Comparison of ENCODE assay signal across 10 cellular contexts in the genomic region with DNA sequence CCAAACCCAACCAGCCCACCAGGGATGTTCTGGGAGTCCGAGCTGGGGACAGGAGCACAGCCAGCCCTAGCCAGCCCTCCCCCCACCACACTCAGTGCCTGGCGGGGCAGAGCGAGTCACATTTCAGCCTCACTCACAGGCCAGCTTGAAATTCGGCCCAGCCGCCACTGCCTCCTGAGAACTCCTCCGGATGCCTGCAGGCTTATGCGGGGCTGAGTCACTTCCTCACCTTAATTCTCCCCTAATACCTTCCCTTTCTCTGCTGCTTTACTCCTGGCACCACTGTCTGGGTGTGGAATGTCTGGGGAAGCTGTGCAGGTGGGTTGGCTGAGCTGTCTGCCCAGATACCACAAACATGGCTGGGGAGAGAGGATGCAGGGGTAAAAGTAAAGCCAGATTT. TPM values are rescaled to one million over a fixed set of nuclear protein-coding genes. Genes with fewer than 3 reads are reported as not detected.
DNase-seq lines count a peak whose midpoint lies in the region; ATAC-seq, FAIRE-seq and TF ChIP-seq lines count a peak whose summit lies in the region.
"Had no signal": no experiment of that assay in that cellular context is flagged by ENCODE, and none has a peak within 500 bp of the region (broad histone marks: within the 10 kb centered on the region; RNA-seq: fewer than 3 reads in every experiment).

No MANE protein-coding gene starts in this region.

- intact Hi-C loops in HepG2 (cut with micrococcal nuclease; ENCODE audit: unreplicated experiment), result no loop called here
- intact Hi-C loops in right lobe of liver (cut with DNase I), result no loop called here

- TF ChIP-seq RAD21 in HepG2 (CRISPR knock-in tag; IDR thresholded peaks at IDR 0.05), result no peak

- POLR2A ChIA-PET in HepG2 (lab: Yijun Ruan, JAX), result interaction anchor here (1.3 kb wide), 1 partner anchor 22 kb away, joined by 3 read pairs; no protein-coding TSS in a partner anchor

- H3K4me3 ChIP-seq in HepG2 (replicated peaks in 1 of 3; ENCODE audit: insufficient read depth in 1 of 3, low read depth in 2 of 3, low read length in 3 of 3) (peak overlapping the region; percentile 27 to 44 (median 36); a peak in 5 of 6 replicates), right lobe of liver (no peak overlapping the region), adipocyte (ENCODE audit: low read length) (no peak overlapping the region), iPS-18a (ENCODE audit: low read length) (peak overlapping the region; percentile 18)

- TF ChIP-seq CTCF in HepG2 (CRISPR knock-in tag; IDR thresholded peaks at IDR 0.05), result no peak
- no peak for TF ChIP-seq CTCF in right lobe of liver (IDR thresholded peaks at IDR 0.05)

- BruUV-seq in HepG2 (replicated peaks; lab: Mats Ljungman, UMichigan), result no TSS peak

- CTCF ChIA-PET in HepG2 (lab: Yijun Ruan, JAX; ENCODE audit: low intra/inter-chr PET ratio, low total read pairs), result no interaction called here

- TF ChIP-seq EP300 in HepG2 (IDR thresholded peaks at IDR 0.05; ENCODE audit: low read depth in 2 of 2, low read length in 2 of 2) (no peak), HepG2 (CRISPR knock-in tag; IDR thresholded peaks at IDR 0.05; ENCODE audit: borderline replicate concordance) (no peak)

- H3K4me1 ChIP-seq in HepG2 (ENCODE audit: insufficient read depth, low read length) (peaks cover 51% of the 10 kb centered on the region), right lobe of liver (peaks cover 0 to 3% (median 0%) of the 10 kb centered on the region in 4 donors), adipocyte (ENCODE audit: control insufficient read depth, insufficient read depth, low read length) (no peaks in the 10 kb centered on the region), iPS-18a (ENCODE audit: control insufficient read depth, low read depth, low read length) (peaks cover 12% of the 10 kb centered on the region)

- TF ChIP-seq POLR2A in HepG2 (IDR thresholded peaks at IDR 0.05; ENCODE audit: insufficient read depth in 1 of 2, low read depth in 2 of 2, low read length in 2 of 2), result no peak
- no peak for TF ChIP-seq POLR2A in right lobe of liver (IDR thresholded peaks at IDR 0.05)

- ATAC-seq in HepG2, result peak; percentile 83
- ATAC-seq in right lobe of liver, result no peak
- ATAC-seq in HG02610 (IDR thresholded peaks at IDR 0.05; ENCODE audit: unreplicated experiment), result no peak

- H3K36me3 ChIP-seq in HepG2 (replicated peaks in 1 of 2; ENCODE audit: control insufficient read depth in 1 of 2, insufficient read depth in 2 of 2, low read length in 2 of 2) (no peaks in the 10 kb centered on the region), right lobe of liver (no peaks in the 10 kb centered on the region), adipocyte (ENCODE audit: control insufficient read depth, insufficient read depth, low read length, severe bottlenecking) (no peaks in the 10 kb centered on the region), iPS-18a (ENCODE audit: control insufficient read depth, low read depth, low read length) (no peaks in the 10 kb centered on the region)

- H3K9ac ChIP-seq in HepG2 (ENCODE audit: insufficient read depth, low read depth, low read length) (peak overlapping the region; percentile 23; the same call in 1 of the 2 replicates), adipocyte (ENCODE audit: low read length) (no peak overlapping the region), iPS-18a (ENCODE audit: low read length) (peak overlapping the region; percentile 36)

- H3K4me2 ChIP-seq in HepG2 (ENCODE audit: low read depth, low read length), result peak overlapping the region; percentile 79

- H3K79me2 ChIP-seq in HepG2 (ENCODE audit: insufficient read depth, low read length), result no peaks in the 10 kb centered on the region

- H3K9me3 ChIP-seq in HepG2 (ENCODE audit: low read length) (peaks cover 18% of the 10 kb centered on the region), right lobe of liver (no peaks in the 10 kb centered on the region), adipocyte (ENCODE audit: control insufficient read depth, low read length) (peaks cover 12% of the 10 kb centered on the region), iPS-18a (ENCODE audit: control insufficient read depth, low read depth, low read length) (peaks cover 7% of the 10 kb centered on the region)

- H4K20me1 ChIP-seq in HepG2 (ENCODE audit: insufficient read depth, low read length), result no peaks in the 10 kb centered on the region

- in situ Hi-C loops in HepG2 (cut with HindIII; ENCODE audit: extremely low pct_ligation_motif_present, low pct_unique_long_range_greater_than_20kb), result no loop called here

- H2AFZ ChIP-seq in HepG2 (ENCODE audit: low read length), result no peak overlapping the region

- H3K27me3 ChIP-seq in HepG2 (ENCODE audit: control insufficient read depth in 1 of 2, insufficient read depth in 2 of 2, low read length in 2 of 2), result no peaks in the 10 kb centered on the region
- no peaks in the 10 kb centered on the region for H3K27me3 ChIP-seq in right lobe of liver
- H3K27me3 ChIP-seq in adipocyte (replicated peaks; ENCODE audit: control insufficient read depth, insufficient read depth, low read length), result peaks cover 4% of the 10 kb centered on the region
- no peaks in the 10 kb centered on the region for H3K27me3 ChIP-seq in iPS-18a (ENCODE audit: control insufficient read depth, insufficient read depth, low read length)

- no peak overlapping the region for H3K27ac ChIP-seq in HepG2 (ENCODE audit: extremely low read length, insufficient read depth, low read length)
- H3K27ac ChIP-seq in right lobe of liver, result no peak overlapping the region
- peak overlapping the region; percentile 60 for H3K27ac ChIP-seq in iPS-18a (ENCODE audit: low read length)

- DNase-seq in HepG2 (ENCODE audit: low spot score) (no peak), right lobe of liver (no peak), adipocyte (ENCODE audit: low read depth) (peak; percentile 55), CD1c-positive myeloid dendritic cell (ENCODE audit: extremely low spot score) (no peak), NCI-H187 (lab: John Stamatoyannopoulos, UW) (no peak)
- DNase-seq in stimulated activated CD4-positive, alpha-beta T cell treated with anti-CD3 and anti-CD28 coated beads, Interleukin-1b, Interleukin-23, amount 100 ng/mL, for 48 hours, result no peak
- DNase-seq: NCI-H2029 treated with DMSO at 0.1 percent for 48 hours; stimulated activated CD4-positive, alpha-beta T cell treated with anti-CD3 and anti-CD28 coated beads, Interleukin-4, amount 100 ng/mL, for 4 hours had no signal

- WGBS in HepG2 (ENCODE audit: low lambda C conversion rate), result 2% methylated on average over 4 of the region's 7 CpGs
- WGBS in right lobe of liver (ENCODE audit: insufficient coverage, low coverage, low lambda C conversion rate, missing lambda C conversion rate), result 60% methylated on average over 2 of the region's 7 CpGs

- FAIRE-seq in HepG2 (lab: Jason Lieb, UNC), result no peak

TF ChIP-seq in HepG2, 621 proteins besides CTCF, POLR2A, EP300 and RAD21 (continues in another document):
- TF ChIP-seq ZNF160 (CRISPR knock-in tag; IDR thresholded peaks at IDR 0.05), result no peak

RNA-seq across cellular contexts. Expression of gene DLG5, which starts 22.6 kb away (rescaled TPM):
- total RNA-seq in HepG2 (2016; rRNA removed; fragmentation: Illumina TruSeq; extraction: Trizol) (15.1 and 15.5 TPM in 2 replicates), right lobe of liver (1 to 10 TPM; 5.6 to 8.8 (median 7.6) TPM)
- 4.8 and 5.9 TPM in 2 replicates for total RNA-seq in HepG2 (2016; cell fraction: cytosol; rRNA removed; fragmentation: Illumina TruSeq; extraction: Trizol; ENCODE audit: low read depth)
- total RNA-seq in HepG2 (2016; cell fraction: insoluble cytoplasmic fraction; rRNA removed; fragmentation: Illumina TruSeq; extraction: Trizol), result 13.9 and 15.8 TPM in 2 replicates
- 6.6 and 7.8 TPM in 2 replicates for total RNA-seq in HepG2 (2016; cell fraction: membrane; rRNA removed; fragmentation: Illumina TruSeq; extraction: Trizol)
- total RNA-seq in HepG2 (2016; cell fraction: nucleus; rRNA removed; fragmentation: Illumina TruSeq; extraction: Trizol), result 18.8 and 22.2 TPM in 2 replicates
- polyA plus RNA-seq in HepG2 (2011; rRNA removed), result 18.2 and 20.9 TPM in 2 replicates
- polyA plus RNA-seq in HepG2 (2011; cell fraction: cytosol; rRNA removed), result 11.7 and 13.7 TPM in 2 replicates
- polyA plus RNA-seq in HepG2 (2011; cell fraction: nucleus; rRNA removed), result 164 and 167 TPM in 2 replicates
- 15.1 and 34.9 TPM in 2 replicates for polyA plus RNA-seq in HepG2 (2012)
- 1.1 TPM in 2 replicates for polyA plus RNA-seq in HepG2 (2016; cell fraction: cytosol; fragmentation: Illumina TruSeq; extraction: Trizol; ENCODE audit: low read depth)
- polyA plus RNA-seq in HepG2 (2016; cell fraction: insoluble cytoplasmic fraction; fragmentation: Illumina TruSeq; extraction: Trizol; ENCODE audit: low read depth), result 16.9 and 19.7 TPM in 2 replicates
- polyA plus RNA-seq in HepG2 (2016; cell fraction: membrane; fragmentation: Illumina TruSeq; extraction: Trizol; ENCODE audit: low read depth), result 3.0 and 4.2 TPM in 2 replicates
- 49.2 and 54.4 TPM in 2 replicates for polyA plus RNA-seq in HepG2 (2016; cell fraction: nucleus; fragmentation: Illumina TruSeq; extraction: Trizol; ENCODE audit: insufficient read depth, low read depth)
- 19.1 and 24.2 TPM in 2 replicates for polyA minus RNA-seq in HepG2 (2011; rRNA and poly(A)+ RNA removed; ENCODE audit: low replicate concordance)
- 12.4 and 14.9 TPM in 2 replicates for polyA minus RNA-seq in HepG2 (2011; cell fraction: cytosol; rRNA and poly(A)+ RNA removed)
- 29.7 and 35.3 TPM in 2 replicates for polyA minus RNA-seq in HepG2 (2011; cell fraction: nucleus; rRNA and poly(A)+ RNA removed)

Comparison
In these comparisons a context has a peak if more than half of its experiments do, and no peak if none do; other contexts are left out.
1. H3K4me3 ChIP-seq: peak in HepG2 (3 of 3) and iPS-18a (single experiment); none in right lobe of liver (0 of 3) and adipocyte (single experiment).